12 cellular contexts compared by ENCODE assay signal in the genomic region with DNA sequence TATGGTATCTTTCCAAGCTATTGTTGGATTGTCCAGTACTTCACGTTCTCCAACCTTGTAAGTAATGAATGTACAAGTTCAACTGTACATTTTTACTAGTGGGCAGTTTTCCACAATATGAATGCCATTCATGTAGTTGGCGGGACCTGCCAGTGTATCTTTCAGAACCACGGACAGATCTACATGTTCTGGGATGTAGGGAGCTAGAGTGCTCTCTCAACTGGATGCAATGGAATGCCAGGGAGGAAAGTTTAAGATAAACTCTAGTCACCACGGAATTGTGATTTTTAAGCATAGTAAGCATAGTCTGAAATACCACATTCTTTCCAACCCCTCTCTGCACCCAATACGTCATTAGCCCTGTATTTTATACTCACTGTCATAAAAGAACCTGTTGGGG.
DNase-seq lines count a peak whose midpoint lies in the region.
"Had no signal": no experiment of that assay in that cellular context is flagged by ENCODE, and none has a peak within 500 bp of the region (broad histone marks: within the 10 kb centered on the region; RNA-seq: fewer than 3 reads in every experiment).

No MANE protein-coding gene starts in this region.

- peak; percentile 64 for DNase-seq in EH (ENCODE audit: low read depth)
- peak; percentile 47 for DNase-seq in NCI-H226
- DNase-seq in dedifferentiated amniotic fluid mesenchymal stem cell (ENCODE audit: extremely low spot score) = peak; percentile 14
- DNase-seq in left kidney (ENCODE audit: low read depth, low spot score) = peak; percentile 83
- no peak for DNase-seq in activated gamma-delta T cell treated with Interleukin-2 at 50 U/mL for 16 hours
- no peak for DNase-seq in NCI-H146 (lab: John Stamatoyannopoulos, UW)
- DNase-seq in HK-2 (ENCODE audit: unreplicated experiment) = no peak
- DNase-seq in NCI-H1694 treated with DMSO at 0.1 percent for 48 hours (lab: John Stamatoyannopoulos, UW) = no peak
- DNase-seq: GF-D8; naive thymus-derived CD8-positive, alpha-beta T cell; NCI-H2227 treated with DMSO at 0.1 percent for 48 hours; sigmoid colon had no signal

Comparison
In these comparisons a context has a peak if more than half of its experiments do, and no peak if none do; other contexts are left out.
1. DNase-seq: peak in EH (single experiment), NCI-H226 (single experiment), dedifferentiated amniotic fluid mesenchymal stem cell (single experiment) and left kidney (single experiment); none in activated gamma-delta T cell treated with Interleukin-2 at 50 U/mL for 16 hours (single experiment), NCI-H146 (single experiment), HK-2 (single experiment) and NCI-H1694 treated with DMSO at 0.1 percent for 48 hours (single experiment).